Comparison of ENCODE assay signal across 8 cellular contexts in genomic region chr3:161409069-161409468, GRCh38. TPM values are rescaled to one million over a fixed set of nuclear protein-coding genes. Genes with fewer than 3 reads are reported as not detected.
DNase-seq lines count a peak whose midpoint lies in the region; ATAC-seq and TF ChIP-seq lines count a peak whose summit lies in the region.

No MANE protein-coding gene starts in this region.

- TF ChIP-seq POLR2A in tibial nerve (IDR thresholded peaks at IDR 0.05) = no peak

- H3K9ac ChIP-seq in adipocyte (ENCODE audit: low read length) = no peak overlapping the region

- no peak overlapping the region for H3K27ac ChIP-seq in tibial nerve

- peaks cover 15% of the 10 kb centered on the region for H3K4me1 ChIP-seq in adipocyte (ENCODE audit: control insufficient read depth, insufficient read depth, low read length)
- H3K4me1 ChIP-seq in tibial nerve = peaks cover 0 to 14% (median 3%) of the 10 kb centered on the region in 4 donors

- no peak overlapping the region for H3K4me3 ChIP-seq in adipocyte (ENCODE audit: low read length)
- H3K4me3 ChIP-seq in tibial nerve = no peak overlapping the region

- peak; percentile 29 for DNase-seq in activated CD8-positive, alpha-beta memory T cell treated with anti-CD3 and anti-CD28 coated beads, Interleukin-2, amount 50 U/mL, for 4 hours
- no peak for DNase-seq in activated CD8-positive, alpha-beta memory T cell treated with anti-CD3 and anti-CD28 coated beads, Interleukin-2, amount 50 U/mL, for 48 hours
- DNase-seq in NCI-H524 treated with DMSO at 0.1 percent for 48 hours (lab: John Stamatoyannopoulos, UW) (peak; percentile 12), adipocyte (ENCODE audit: low read depth) (peak; percentile 80), inferior parietal cortex (ENCODE audit: extremely low spot score) (peak; percentile 71), tibial nerve (ENCODE audit: low spot score in 2 of 2) (peak in 1 of 2 donors; percentile 71)
- no peak for DNase-seq in NK-92 treated with Interleukin-12 subunit alpha and Interleukin-12 subunit beta, amount 100 ng/mL, for 24 hours (lab: John Stamatoyannopoulos, UW)

- no peaks in the 10 kb centered on the region for H3K27me3 ChIP-seq in adipocyte (replicated peaks; ENCODE audit: control insufficient read depth, insufficient read depth, low read length)
- no peaks in the 10 kb centered on the region for H3K27me3 ChIP-seq in tibial nerve

- no peak for TF ChIP-seq EP300 in tibial nerve (IDR thresholded peaks at IDR 0.05)

- H3K9me3 ChIP-seq in adipocyte (ENCODE audit: control insufficient read depth, low read length) (no peaks in the 10 kb centered on the region), tibial nerve (no peaks in the 10 kb centered on the region)

- peak; percentile 16 to 56 (median 44) for TF ChIP-seq CTCF in tibial nerve (IDR thresholded peaks at IDR 0.05)

- H3K36me3 ChIP-seq in adipocyte (ENCODE audit: control insufficient read depth, insufficient read depth, low read length, severe bottlenecking) = no peaks in the 10 kb centered on the region
- H3K36me3 ChIP-seq in tibial nerve = no peaks in the 10 kb centered on the region

- peak; percentile 33 for ATAC-seq in HG02610 (IDR thresholded peaks at IDR 0.05; ENCODE audit: unreplicated experiment)

- WGBS in tibial nerve, 2 donors = 13 to 14% methylated on average over 3 of the region's 3 CpGs

RNA-seq across cellular contexts. Expression of gene SPTSSB, which starts 37.8 kb away (rescaled TPM):
- under 1 TPM in 1 of 4 donors, not detected in 3; 0.63 TPM for total RNA-seq in tibial nerve

Comparison
In these comparisons a context has a peak if more than half of its experiments do, and no peak if none do; other contexts are left out.
1. DNase-seq: peak in activated CD8-positive, alpha-beta memory T cell treated with anti-CD3 and anti-CD28 coated beads, Interleukin-2, amount 50 U/mL, for 4 hours (single experiment), NCI-H524 treated with DMSO at 0.1 percent for 48 hours (single experiment), adipocyte (single experiment) and inferior parietal cortex (single experiment); none in activated CD8-positive, alpha-beta memory T cell treated with anti-CD3 and anti-CD28 coated beads, Interleukin-2, amount 50 U/mL, for 48 hours (single experiment) and NK-92 treated with Interleukin-12 subunit alpha and Interleukin-12 subunit beta, amount 100 ng/mL, for 24 hours (single experiment).